9 cellular contexts compared by ENCODE assay signal in genomic region chr17:16255481-16255901, GRCh38. TPM values are rescaled to one million over a fixed set of nuclear protein-coding genes. Genes with fewer than 3 reads are reported as not detected.
DNase-seq lines count a peak whose midpoint lies in the region; TF ChIP-seq lines count a peak whose summit lies in the region.
"Had no signal": no experiment of that assay in that cellular context is flagged by ENCODE, and none has a peak within 500 bp of the region (broad histone marks: within the 10 kb centered on the region; RNA-seq: fewer than 3 reads in every experiment).

No MANE protein-coding gene starts in this region.

- H3K36me3 ChIP-seq in muscle layer of duodenum (ENCODE audit: control insufficient read depth in 1 of 2, insufficient read depth in 2 of 2, low read length in 2 of 2) (no peaks in the 10 kb centered on the region), brain microvascular endothelial cell (replicated peaks) (no peaks in the 10 kb centered on the region)

- H3K4me3 Mint-ChIP-seq in type B pancreatic cell: no peak overlapping the region
- H3K4me3 Mint-ChIP-seq in activated T-cell treated with anti-CD3 and anti-CD28 coated beads, Interleukin-2, amount 50 U/mL, for 24 hours: no peak overlapping the region
- H3K4me3 Mint-ChIP-seq: central memory CD8-positive, alpha-beta T cell had no signal

- DNase-seq in NCI-H2029 treated with DMSO at 0.1 percent for 48 hours (lab: John Stamatoyannopoulos, UW): peak; percentile 66
- no peak for DNase-seq in NCI-H2029 (lab: John Stamatoyannopoulos, UW)
- peak; percentile 63 for DNase-seq in fibroblast of pulmonary artery (ENCODE audit: low read depth)
- DNase-seq in type B pancreatic cell (ENCODE audit: extremely low spot score, unreplicated experiment): no peak
- DNase-seq in brain microvascular endothelial cell: no peak
- no peak for DNase-seq in activated CD4-positive, alpha-beta T cell treated with anti-CD3 and anti-CD28 coated beads, Interleukin-2, amount 50 U/mL, for 1 hour
- DNase-seq in activated T-cell treated with anti-CD3 and anti-CD28 coated beads, Interleukin-2, amount 50 U/mL, for 24 hours: no peak

- peak overlapping the region; percentile 9 for H3K27ac Mint-ChIP-seq in type B pancreatic cell
- no peak overlapping the region for H3K27ac Mint-ChIP-seq in activated T-cell treated with anti-CD3 and anti-CD28 coated beads, Interleukin-2, amount 50 U/mL, for 24 hours

- peaks cover 5% of the 10 kb centered on the region for H3K36me3 Mint-ChIP-seq in type B pancreatic cell
- H3K36me3 Mint-ChIP-seq in activated T-cell treated with anti-CD3 and anti-CD28 coated beads, Interleukin-2, amount 50 U/mL, for 24 hours (ENCODE audit: low read depth): peaks cover 62% of the 10 kb centered on the region

- peaks cover 10% of the 10 kb centered on the region for H3K4me1 Mint-ChIP-seq in type B pancreatic cell (ENCODE audit: unreplicated experiment)
- peaks cover 13% of the 10 kb centered on the region for H3K4me1 Mint-ChIP-seq in activated T-cell treated with anti-CD3 and anti-CD28 coated beads, Interleukin-2, amount 50 U/mL, for 24 hours (ENCODE audit: low read depth)

- H3K9me3 Mint-ChIP-seq in type B pancreatic cell: no peaks in the 10 kb centered on the region
- no peaks in the 10 kb centered on the region for H3K9me3 Mint-ChIP-seq in activated T-cell treated with anti-CD3 and anti-CD28 coated beads, Interleukin-2, amount 50 U/mL, for 24 hours
- H3K9me3 Mint-ChIP-seq: central memory CD8-positive, alpha-beta T cell had no signal

- in situ Hi-C loops in brain microvascular endothelial cell (cut with HindIII; ENCODE audit: low pct_ligation_motif_present, low sequenced_read_pairs): no loop called here

- H3K4me3 ChIP-seq in fibroblast of pulmonary artery (replicated peaks; ENCODE audit: low read depth, low read length) (peak overlapping the region; percentile 18), muscle layer of duodenum (ENCODE audit: low read depth in 1 of 2, low read length in 2 of 2) (peak overlapping the region; percentile 0 to 44), brain microvascular endothelial cell (ENCODE audit: low read depth, low read length) (no peak overlapping the region)

- TF ChIP-seq CTCF in fibroblast of pulmonary artery (IDR thresholded peaks at IDR 0.05; ENCODE audit: low read length, missing control alignments): no peak
- TF ChIP-seq CTCF in type B pancreatic cell (conservative IDR thresholded peaks at IDR 0.05): no peak
- TF ChIP-seq CTCF in brain microvascular endothelial cell (IDR thresholded peaks at IDR 0.05; ENCODE audit: low read depth, low read length, missing control alignments): no peak

- no peaks in the 10 kb centered on the region for H3K27me3 ChIP-seq in muscle layer of duodenum (ENCODE audit: low read depth, low read length)
- no peaks in the 10 kb centered on the region for H3K27me3 ChIP-seq in brain microvascular endothelial cell (replicated peaks)

- no peaks in the 10 kb centered on the region for H3K27me3 Mint-ChIP-seq in type B pancreatic cell
- no peaks in the 10 kb centered on the region for H3K27me3 Mint-ChIP-seq in activated T-cell treated with anti-CD3 and anti-CD28 coated beads, Interleukin-2, amount 50 U/mL, for 24 hours
- H3K27me3 Mint-ChIP-seq: central memory CD8-positive, alpha-beta T cell had no signal

- H3K27ac ChIP-seq in muscle layer of duodenum (ENCODE audit: low read length) (peak overlapping the region; percentile 88), brain microvascular endothelial cell (no peak overlapping the region)

- no peaks in the 10 kb centered on the region for H3K9me3 ChIP-seq in muscle layer of duodenum (ENCODE audit: control insufficient read depth in 1 of 2, low read length in 2 of 2)

- peaks cover 9 to 17% of the 10 kb centered on the region in 2 donors for H3K4me1 ChIP-seq in muscle layer of duodenum (ENCODE audit: control insufficient read depth in 1 of 2, insufficient read depth in 2 of 2, low read length in 2 of 2)

RNA-seq across cellular contexts. Expression of gene PIGL, which starts 38.5 kb away (rescaled TPM):
- total RNA-seq in type B pancreatic cell (ENCODE audit: low replicate concordance): 26.5 and 29.7 TPM in 2 replicates

RNA-seq across cellular contexts. Expression of gene NCOR1, which starts 40.2 kb away (rescaled TPM):
- 122 and 133 TPM in 2 replicates for total RNA-seq in type B pancreatic cell (ENCODE audit: low replicate concordance)

Comparison
In these comparisons a context has a peak if more than half of its experiments do, and no peak if none do; other contexts are left out.
1. DNase-seq: peak in NCI-H2029 treated with DMSO at 0.1 percent for 48 hours (single experiment) and fibroblast of pulmonary artery (single experiment); none in NCI-H2029 (single experiment), type B pancreatic cell (single experiment), brain microvascular endothelial cell (single experiment), activated CD4-positive, alpha-beta T cell treated with anti-CD3 and anti-CD28 coated beads, Interleukin-2, amount 50 U/mL, for 1 hour (single experiment) and activated T-cell treated with anti-CD3 and anti-CD28 coated beads, Interleukin-2, amount 50 U/mL, for 24 hours (single experiment).